20 cellular contexts compared by ENCODE assay signal in genomic region chr13:99809931-99810330, GRCh38.
A peak's percentile ranks its signal among the peaks of the same experiment; 100 is the strongest.
DNase-seq lines count a peak whose midpoint lies in the region; ATAC-seq and TF ChIP-seq lines count a peak whose summit lies in the region.
"Had no signal": no experiment of that assay in that cellular context is flagged by ENCODE, and none has a peak within 500 bp of the region (broad histone marks: within the 10 kb centered on the region; RNA-seq: fewer than 3 reads in every experiment).

No MANE protein-coding gene starts in this region.

- peak overlapping the region; percentile 30 for H3K27ac ChIP-seq in mesenchymal stem cell (ENCODE audit: low read length, poor library complexity, severe bottlenecking)
- H3K27ac ChIP-seq: BLaER1 treated with 17β-estradiol and CSF1 and Interleukin-3, amounts not matched to agents 10 nM and 100 nM had no signal

- peak overlapping the region; percentile 76 for H2AK5ac ChIP-seq in mesenchymal stem cell (ENCODE audit: low read length, severe bottlenecking)

- intact Hi-C loops in sciatic nerve (cut with DNase I) = no loop called here

- no peaks in the 10 kb centered on the region for H3K36me3 ChIP-seq in kidney epithelial cell (ENCODE audit: control insufficient read depth, insufficient read depth, low read length)
- no peaks in the 10 kb centered on the region for H3K36me3 ChIP-seq in mesenchymal stem cell (ENCODE audit: control insufficient read depth in 1 of 2, insufficient read depth in 2 of 2, low read depth in 1 of 2, low read length in 2 of 2)
- H3K36me3 ChIP-seq: BLaER1 treated with 17β-estradiol and CSF1 and Interleukin-3, amounts not matched to agents 10 nM and 100 nM; HAP-1; Peyer's patch had no signal

- 72% methylated on average over 3 of the region's 4 CpGs for WGBS in mesenchymal stem cell

- no peak overlapping the region for H3K23ac ChIP-seq in mesenchymal stem cell (ENCODE audit: low read length in 2 of 2)

- no peak overlapping the region for H3K4me2 ChIP-seq in mesenchymal stem cell (ENCODE audit: low read length, poor library complexity, severe bottlenecking)
- H3K4me2 ChIP-seq: BLaER1 treated with 17β-estradiol and CSF1 and Interleukin-3, amounts not matched to agents 10 nM and 100 nM had no signal

- H3K27me3 ChIP-seq in kidney epithelial cell (ENCODE audit: control insufficient read depth, insufficient read depth, low read length) (no peaks in the 10 kb centered on the region), mesenchymal stem cell (ENCODE audit: control insufficient read depth in 1 of 2, insufficient read depth in 1 of 2, low read length in 2 of 2) (no peaks in the 10 kb centered on the region)
- H3K27me3 ChIP-seq: BLaER1 treated with 17β-estradiol and CSF1 and Interleukin-3, amounts not matched to agents 10 nM and 100 nM; Peyer's patch had no signal

- H2AFZ ChIP-seq in mesenchymal stem cell (ENCODE audit: low read depth, low read length) = no peak overlapping the region

- no peak overlapping the region for H4K91ac ChIP-seq in mesenchymal stem cell (ENCODE audit: low read length)

- no peak overlapping the region for H2BK5ac ChIP-seq in mesenchymal stem cell (ENCODE audit: low read depth, low read length, poor library complexity, severe bottlenecking)

- no peaks in the 10 kb centered on the region for H3K9me3 ChIP-seq in mesenchymal stem cell (ENCODE audit: control insufficient read depth, low read length)
- H3K9me3 ChIP-seq: BLaER1 treated with 17β-estradiol and CSF1 and Interleukin-3, amounts not matched to agents 10 nM and 100 nM; HAP-1; Peyer's patch had no signal

- H3K14ac ChIP-seq in mesenchymal stem cell (ENCODE audit: low read length in 2 of 2) = no peak overlapping the region

- H2BK12ac ChIP-seq in mesenchymal stem cell (ENCODE audit: low read length in 2 of 2) = no peak overlapping the region

- no peak overlapping the region for H2BK15ac ChIP-seq in mesenchymal stem cell (ENCODE audit: low read depth, poor library complexity, severe bottlenecking)

- no peak overlapping the region for H2BK120ac ChIP-seq in mesenchymal stem cell (ENCODE audit: low read depth, low read length)

- no peak overlapping the region for H3K18ac ChIP-seq in mesenchymal stem cell (ENCODE audit: low read depth in 1 of 2, low read length in 2 of 2)

- no peak for ATAC-seq in sciatic nerve
- ATAC-seq: K562, SK-N-SH treated with all-trans-retinoic acid at 6 μM for 48 hours had no signal

- H3K4ac ChIP-seq in mesenchymal stem cell (ENCODE audit: low read depth in 1 of 2, low read length in 2 of 2) = no peak overlapping the region

- no peaks in the 10 kb centered on the region for H3K79me1 ChIP-seq in mesenchymal stem cell (replicated peaks; ENCODE audit: low read length, poor library complexity, severe bottlenecking)

- DNase-seq in COLO668 (lab: John Stamatoyannopoulos, UW; ENCODE audit: unreplicated experiment) = peak; percentile 34
- peak; percentile 17 for DNase-seq in HuH-7 (ENCODE audit: low spot score)
- peak; percentile 49 for DNase-seq in kidney epithelial cell (ENCODE audit: low read depth)
- no peak for DNase-seq in mesenchymal stem cell
- no peak for DNase-seq in sciatic nerve (ENCODE audit: low spot score)
- no peak for DNase-seq in NCI-H526 treated with DMSO at 0.1 percent for 48 hours (lab: John Stamatoyannopoulos, UW)
- no peak for DNase-seq in activated naive CD4-positive, alpha-beta T cell treated with anti-CD3 and anti-CD28 coated beads, Interleukin-2, amount 50 U/mL, for 16 hours
- DNase-seq in activated CD4-positive, alpha-beta T cell treated with anti-CD3 and anti-CD28 coated beads for 48 hours = no peak
- DNase-seq: CD8-positive, alpha-beta memory T cell; DND-41; NCI-H1092 treated with DMSO at 0.1 percent for 48 hours; NCI-H146; NCI-H2081; NCI-H2171 treated with DMSO at 0.1 percent for 48 hours; Peyer's patch; SIG-M5 had no signal

- H3K9ac ChIP-seq in mesenchymal stem cell (ENCODE audit: low read length) = no peak overlapping the region
- H3K9ac ChIP-seq: BLaER1 treated with 17β-estradiol and CSF1 and Interleukin-3, amounts not matched to agents 10 nM and 100 nM had no signal

- H3K4me1 ChIP-seq in mesenchymal stem cell (ENCODE audit: control insufficient read depth, insufficient read depth, low read depth, low read length) = peaks cover 14% of the 10 kb centered on the region
- H3K4me1 ChIP-seq: BLaER1 treated with 17β-estradiol and CSF1 and Interleukin-3, amounts not matched to agents 10 nM and 100 nM; HAP-1 had no signal

- no peak overlapping the region for H4K8ac ChIP-seq in mesenchymal stem cell (ENCODE audit: low read length)

- H3K4me3 ChIP-seq in kidney epithelial cell (ENCODE audit: low read depth, low read length) = no peak overlapping the region
- H3K4me3 ChIP-seq in mesenchymal stem cell (ENCODE audit: insufficient read depth in 1 of 2, low read depth in 1 of 2, low read length in 2 of 2) = no peak overlapping the region
- H3K4me3 ChIP-seq: BLaER1 treated with 17β-estradiol and CSF1 and Interleukin-3, amounts not matched to agents 10 nM and 100 nM; HAP-1; K562; Peyer's patch had no signal

- no peak for TF ChIP-seq CTCF in kidney epithelial cell (IDR thresholded peaks at IDR 0.05; ENCODE audit: insufficient read depth, low read length, poor library complexity, severe bottlenecking)

Comparison
In these comparisons a context has a peak if more than half of its experiments do, and no peak if none do; other contexts are left out.
1. DNase-seq: peak in COLO668 (single experiment), HuH-7 (single experiment) and kidney epithelial cell (single experiment); none in mesenchymal stem cell (single experiment), sciatic nerve (single experiment), NCI-H526 treated with DMSO at 0.1 percent for 48 hours (single experiment), activated naive CD4-positive, alpha-beta T cell treated with anti-CD3 and anti-CD28 coated beads, Interleukin-2, amount 50 U/mL, for 16 hours (single experiment) and activated CD4-positive, alpha-beta T cell treated with anti-CD3 and anti-CD28 coated beads for 48 hours (single experiment).